Comparison of ENCODE assay signal across 1 cellular context in the genomic region with DNA sequence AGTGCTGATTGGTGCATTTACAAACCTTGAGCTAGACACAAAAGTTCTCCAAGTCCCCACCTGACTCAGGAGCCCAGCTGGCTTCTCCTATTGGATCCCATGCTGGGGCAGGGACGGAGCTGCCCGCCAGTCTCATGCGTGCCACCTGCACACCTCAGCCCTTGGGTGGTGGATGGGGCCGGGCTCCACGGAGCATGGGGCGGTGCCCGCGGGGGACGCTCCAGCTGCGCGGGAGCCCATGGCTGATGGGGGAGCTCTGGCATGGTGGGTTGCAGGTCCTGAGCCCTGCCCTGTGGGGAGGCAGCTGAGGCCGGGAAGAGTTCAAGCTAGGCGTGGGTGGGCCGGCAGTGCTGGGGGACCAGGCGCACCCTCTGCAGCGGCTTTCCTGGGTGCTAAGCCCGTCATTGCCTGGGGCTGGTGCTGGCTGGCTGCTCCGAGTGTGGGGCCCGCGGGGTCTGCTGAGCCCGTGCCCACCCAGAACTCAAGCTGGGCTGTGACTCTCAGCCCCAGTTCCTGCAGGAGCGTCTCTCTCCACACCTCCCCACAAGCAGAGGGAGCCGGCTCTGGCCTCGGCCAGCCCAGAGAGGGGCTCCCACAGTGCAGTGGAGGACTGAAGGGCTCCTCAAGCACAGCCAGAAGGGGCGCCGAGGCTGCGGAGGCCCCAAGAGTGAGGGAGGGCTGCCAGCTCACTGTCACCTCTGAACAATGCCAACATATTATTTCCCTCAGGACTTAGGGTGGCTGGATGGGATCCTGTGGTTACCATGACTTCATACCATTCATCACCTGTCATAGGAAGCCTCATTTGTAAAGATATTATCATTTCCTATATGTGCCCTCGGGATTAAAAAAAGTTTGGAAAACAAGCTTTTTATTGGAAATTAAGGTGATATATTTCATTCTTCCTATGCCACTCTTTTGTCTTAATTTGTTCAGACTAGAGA.
TF ChIP-seq lines count a peak whose summit lies in the region.

No MANE protein-coding gene starts in this region.

TF ChIP-seq in WTC11, 78 proteins besides CTCF, POLR2A, EP300 and RAD21 (continued from another document):
- TF ChIP-seq, protein P1, sequence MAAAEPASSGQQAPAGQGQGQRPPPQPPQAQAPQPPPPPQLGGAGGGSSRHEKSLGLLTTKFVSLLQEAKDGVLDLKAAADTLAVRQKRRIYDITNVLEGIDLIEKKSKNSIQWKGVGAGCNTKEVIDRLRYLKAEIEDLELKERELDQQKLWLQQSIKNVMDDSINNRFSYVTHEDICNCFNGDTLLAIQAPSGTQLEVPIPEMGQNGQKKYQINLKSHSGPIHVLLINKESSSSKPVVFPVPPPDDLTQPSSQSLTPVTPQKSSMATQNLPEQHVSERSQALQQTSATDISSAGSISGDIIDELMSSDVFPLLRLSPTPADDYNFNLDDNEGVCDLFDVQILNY (CRISPR knock-in tag; IDR thresholded peaks at IDR 0.05), result 0 out of 2 replicates have a peak, but pooled peaks have one; percentile 19
